Comparison of ENCODE assay signal across 1 cellular context in genomic region chr20:34562643-34563042, GRCh38.
TF ChIP-seq lines count a peak whose summit lies in the region.

No MANE protein-coding gene starts in this region.

TF ChIP-seq in WTC11, 78 proteins besides CTCF, POLR2A, EP300 and RAD21 (continued from another document):
- TF ChIP-seq ZBTB21 (CRISPR knock-in tag; IDR thresholded peaks at IDR 0.05; ENCODE audit: borderline replicate concordance): no peak
- TF ChIP-seq ZNF396 (CRISPR knock-in tag; IDR thresholded peaks at IDR 0.05; ENCODE audit: borderline replicate concordance): no peak
- TF ChIP-seq, protein P1, sequence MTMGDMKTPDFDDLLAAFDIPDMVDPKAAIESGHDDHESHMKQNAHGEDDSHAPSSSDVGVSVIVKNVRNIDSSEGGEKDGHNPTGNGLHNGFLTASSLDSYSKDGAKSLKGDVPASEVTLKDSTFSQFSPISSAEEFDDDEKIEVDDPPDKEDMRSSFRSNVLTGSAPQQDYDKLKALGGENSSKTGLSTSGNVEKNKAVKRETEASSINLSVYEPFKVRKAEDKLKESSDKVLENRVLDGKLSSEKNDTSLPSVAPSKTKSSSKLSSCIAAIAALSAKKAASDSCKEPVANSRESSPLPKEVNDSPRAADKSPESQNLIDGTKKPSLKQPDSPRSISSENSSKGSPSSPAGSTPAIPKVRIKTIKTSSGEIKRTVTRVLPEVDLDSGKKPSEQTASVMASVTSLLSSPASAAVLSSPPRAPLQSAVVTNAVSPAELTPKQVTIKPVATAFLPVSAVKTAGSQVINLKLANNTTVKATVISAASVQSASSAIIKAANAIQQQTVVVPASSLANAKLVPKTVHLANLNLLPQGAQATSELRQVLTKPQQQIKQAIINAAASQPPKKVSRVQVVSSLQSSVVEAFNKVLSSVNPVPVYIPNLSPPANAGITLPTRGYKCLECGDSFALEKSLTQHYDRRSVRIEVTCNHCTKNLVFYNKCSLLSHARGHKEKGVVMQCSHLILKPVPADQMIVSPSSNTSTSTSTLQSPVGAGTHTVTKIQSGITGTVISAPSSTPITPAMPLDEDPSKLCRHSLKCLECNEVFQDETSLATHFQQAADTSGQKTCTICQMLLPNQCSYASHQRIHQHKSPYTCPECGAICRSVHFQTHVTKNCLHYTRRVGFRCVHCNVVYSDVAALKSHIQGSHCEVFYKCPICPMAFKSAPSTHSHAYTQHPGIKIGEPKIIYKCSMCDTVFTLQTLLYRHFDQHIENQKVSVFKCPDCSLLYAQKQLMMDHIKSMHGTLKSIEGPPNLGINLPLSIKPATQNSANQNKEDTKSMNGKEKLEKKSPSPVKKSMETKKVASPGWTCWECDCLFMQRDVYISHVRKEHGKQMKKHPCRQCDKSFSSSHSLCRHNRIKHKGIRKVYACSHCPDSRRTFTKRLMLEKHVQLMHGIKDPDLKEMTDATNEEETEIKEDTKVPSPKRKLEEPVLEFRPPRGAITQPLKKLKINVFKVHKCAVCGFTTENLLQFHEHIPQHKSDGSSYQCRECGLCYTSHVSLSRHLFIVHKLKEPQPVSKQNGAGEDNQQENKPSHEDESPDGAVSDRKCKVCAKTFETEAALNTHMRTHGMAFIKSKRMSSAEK (CRISPR knock-in tag; IDR thresholded peaks at IDR 0.05; ENCODE audit: borderline replicate concordance): no peak
- TF ChIP-seq, protein P2, sequence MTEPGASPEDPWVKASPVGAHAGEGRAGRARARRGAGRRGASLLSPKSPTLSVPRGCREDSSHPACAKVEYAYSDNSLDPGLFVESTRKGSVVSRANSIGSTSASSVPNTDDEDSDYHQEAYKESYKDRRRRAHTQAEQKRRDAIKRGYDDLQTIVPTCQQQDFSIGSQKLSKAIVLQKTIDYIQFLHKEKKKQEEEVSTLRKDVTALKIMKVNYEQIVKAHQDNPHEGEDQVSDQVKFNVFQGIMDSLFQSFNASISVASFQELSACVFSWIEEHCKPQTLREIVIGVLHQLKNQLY (CRISPR knock-in tag; IDR thresholded peaks at IDR 0.05): no peak
